Comparison of ENCODE assay signal across 8 cellular contexts in genomic region chr16:9159839-9160550, GRCh38.
A peak's percentile ranks its signal among the peaks of the same experiment; 100 is the strongest.
DNase-seq lines count a peak whose midpoint lies in the region; ATAC-seq and TF ChIP-seq lines count a peak whose summit lies in the region.

No MANE protein-coding gene starts in this region.

- no peak overlapping the region for H3K4me2 ChIP-seq in GM23248 (ENCODE audit: unreplicated experiment)

- no peaks in the 10 kb centered on the region for H3F3A ChIP-seq in GM23248 (ENCODE audit: insufficient read depth)

- no peak for TF ChIP-seq POLR2A in gastrocnemius medialis (IDR thresholded peaks at IDR 0.05)

- intact Hi-C loops in right cardiac atrium (cut with DNase I): loop anchor here in 1 of 4 donors (10.0 kb wide), 1 partner anchor 1025 kb away; the partner anchor contains the start of gene GRIN2A
- intact Hi-C loops in gastrocnemius medialis (cut with DNase I; ENCODE audit: low total_unique reads): loop anchor here (5.0 kb wide), 1 partner anchor 1022 kb away; the partner anchor contains the start of gene GRIN2A

- H3K79me2 ChIP-seq in GM23248 (ENCODE audit: insufficient read depth): no peaks in the 10 kb centered on the region

- no peaks in the 10 kb centered on the region for H3K27me3 ChIP-seq in GM23248 (replicated peaks; ENCODE audit: insufficient read depth)
- H3K27me3 ChIP-seq in right cardiac atrium (ENCODE audit: control insufficient read depth, insufficient read depth): no peaks in the 10 kb centered on the region
- peaks cover 0 to 4% (median 0%) of the 10 kb centered on the region in 3 donors for H3K27me3 ChIP-seq in gastrocnemius medialis

- H3K9me2 ChIP-seq in GM23248 (ENCODE audit: insufficient read depth): no peaks in the 10 kb centered on the region

- DNase-seq in COR-L47 (lab: John Stamatoyannopoulos, UW) (peak; percentile 6), GM23248 (peak; percentile 76), NCI-H748 (lab: John Stamatoyannopoulos, UW; ENCODE audit: unreplicated experiment) (peak; percentile 57), amniotic epithelial cell (ENCODE audit: low read depth) (peak; percentile 35), right cardiac atrium (no peak), gastrocnemius medialis (no peak)

- H3K27ac ChIP-seq in GM23248 (no peak overlapping the region), right cardiac atrium (ENCODE audit: low read length) (no peak overlapping the region), gastrocnemius medialis (no peak overlapping the region)

- H3K36me3 ChIP-seq in GM23248 (ENCODE audit: low read depth): no peaks in the 10 kb centered on the region
- H3K36me3 ChIP-seq in gastrocnemius medialis: no peaks in the 10 kb centered on the region

- H2AFZ ChIP-seq in GM23248: no peak overlapping the region

- TF ChIP-seq CTCF in gastrocnemius medialis (IDR thresholded peaks at IDR 0.05 in 4 of 5, conservative IDR thresholded peaks at IDR 0.05 in 1 of 5): peak in 3 of 5 experiments; percentile 35 to 52 (median 38)

- 19 to 21% methylated on average over 15 of the region's 15 CpGs for WGBS in GM23248 (ENCODE audit: low coverage in 1 of 2, low lambda C conversion rate in 2 of 2, missing lambda C conversion rate in 2 of 2), 2 experiments
- 12% methylated on average over 15 of the region's 15 CpGs for WGBS in right cardiac atrium

- H3K4me1 ChIP-seq in GM23248 (ENCODE audit: insufficient read depth) (no peaks in the 10 kb centered on the region), right cardiac atrium (ENCODE audit: control insufficient read depth, insufficient read depth, low read length) (no peaks in the 10 kb centered on the region), gastrocnemius medialis (no peaks in the 10 kb centered on the region)

- no peaks in the 10 kb centered on the region for H4K20me1 ChIP-seq in GM23248 (ENCODE audit: insufficient read depth)

- H3K4me3 ChIP-seq in GM23248 (no peak overlapping the region), right cardiac atrium (ENCODE audit: low read length) (no peak overlapping the region), gastrocnemius medialis (no peak overlapping the region)

- H3K9ac ChIP-seq in GM23248: no peak overlapping the region

- ATAC-seq in right cardiac atrium (peak; percentile 59 to 63), gastrocnemius medialis (no peak), HG03108 (IDR thresholded peaks at IDR 0.05; ENCODE audit: unreplicated experiment) (no peak), GM18502 (IDR thresholded peaks at IDR 0.05; ENCODE audit: poor library complexity, unreplicated experiment) (no peak)

- in situ Hi-C loops in GM23248 (cut with MboI): no loop called here
- in situ Hi-C loops in gastrocnemius medialis (cut with MboI; ENCODE audit: low sequenced_read_pairs in 4 of 4): loop anchor here in 1 of 4 donors (25.0 kb wide), 1 partner anchor 1027 kb away; the partner anchor contains the start of gene GRIN2A

- H3K9me3 ChIP-seq in GM23248 (ENCODE audit: low read depth) (no peaks in the 10 kb centered on the region), right cardiac atrium (ENCODE audit: control insufficient read depth, low read length) (no peaks in the 10 kb centered on the region), gastrocnemius medialis (no peaks in the 10 kb centered on the region)

Comparison
In these comparisons a context has a peak if more than half of its experiments do, and no peak if none do; other contexts are left out.
1. DNase-seq: peak in COR-L47 (single experiment), GM23248 (single experiment), NCI-H748 (single experiment) and amniotic epithelial cell (single experiment); none in right cardiac atrium (0 of 3) and gastrocnemius medialis (0 of 2).
2. ATAC-seq: peak in right cardiac atrium (2 of 2); none in gastrocnemius medialis (0 of 2), HG03108 (single experiment) and GM18502 (single experiment).